In genomic region chr4:184385705-184386141, GRCh38 we compare ENCODE assay signal across 8 cellular contexts.
A peak's percentile ranks its signal among the peaks of the same experiment; 100 is the strongest.
DNase-seq lines count a peak whose midpoint lies in the region; ATAC-seq and TF ChIP-seq lines count a peak whose summit lies in the region.

No MANE protein-coding gene starts in this region.

- TF ChIP-seq CTCF in ascending aorta (IDR thresholded peaks at IDR 0.05) (no peak), left lung (IDR thresholded peaks at IDR 0.05) (no peak), BE2C (IDR thresholded peaks at IDR 0.05; ENCODE audit: low read depth, low read length) (no peak)

- intact Hi-C loops in ascending aorta (cut with DNase I) (loop anchor here (2.0 kb wide), 1 partner anchor 15 kb away; no protein-coding TSS in a partner anchor), left lung (cut with DNase I) (no loop called here)

- peak overlapping the region; percentile 9 for H3K27ac Mint-ChIP-seq in T-helper 2 cell treated with Interferon-gamma antibody and Interleukin-4, amounts not matched to agents 5 μg/mL and 100 μg/mL, for 36 hours

- H3K36me3 ChIP-seq in ascending aorta, result peaks cover 33 to 39% of the 10 kb centered on the region in 2 donors
- H3K36me3 ChIP-seq in left lung, result peaks cover 0 to 42% of the 10 kb centered on the region in 2 donors
- peaks cover 12% of the 10 kb centered on the region; the same call in 1 of the 2 replicates for H3K36me3 ChIP-seq in BE2C

- H3K4me3 ChIP-seq in ascending aorta (no peak overlapping the region), left lung (no peak overlapping the region), BE2C (ENCODE audit: low read depth, low read length) (no peak overlapping the region)

- H3K27me3 ChIP-seq in ascending aorta, result no peaks in the 10 kb centered on the region
- no peaks in the 10 kb centered on the region for H3K27me3 ChIP-seq in left lung
- no peaks in the 10 kb centered on the region for H3K27me3 ChIP-seq in BE2C

- DNase-seq in T-helper 2 cell treated with Interferon-gamma antibody and Interleukin-4, amounts not matched to agents 5 μg/mL and 100 μg/mL, for 36 hours (ENCODE audit: low spot score), result no peak
- DNase-seq in T-helper 2 cell, result no peak
- no peak for DNase-seq in ascending aorta (ENCODE audit: low spot score in 2 of 2)
- no peak for DNase-seq in left lung
- DNase-seq in superior temporal gyrus (ENCODE audit: extremely low spot score), result peak; percentile 33
- no peak for DNase-seq in EL
- no peak for DNase-seq in BE2C
- DNase-seq in 8988T, result no peak

- H3K27ac ChIP-seq in ascending aorta (peak overlapping the region; percentile 55 to 77), left lung (peak overlapping the region; percentile 17 to 82)

- no peak for ATAC-seq in left lung

- H3K9me3 ChIP-seq in ascending aorta (no peaks in the 10 kb centered on the region), left lung (no peaks in the 10 kb centered on the region), BE2C (no peaks in the 10 kb centered on the region)

- peaks cover 2% of the 10 kb centered on the region for H3K9me3 Mint-ChIP-seq in T-helper 2 cell treated with Interferon-gamma antibody and Interleukin-4, amounts not matched to agents 5 μg/mL and 100 μg/mL, for 36 hours

- H3K4me3 Mint-ChIP-seq in T-helper 2 cell treated with Interferon-gamma antibody and Interleukin-4, amounts not matched to agents 5 μg/mL and 100 μg/mL, for 36 hours, result no peak overlapping the region

- H3K36me3 Mint-ChIP-seq in T-helper 2 cell treated with Interferon-gamma antibody and Interleukin-4, amounts not matched to agents 5 μg/mL and 100 μg/mL, for 36 hours (ENCODE audit: low read depth), result peaks cover 67% of the 10 kb centered on the region

- peaks cover 47% of the 10 kb centered on the region for H3K4me1 Mint-ChIP-seq in T-helper 2 cell treated with Interferon-gamma antibody and Interleukin-4, amounts not matched to agents 5 μg/mL and 100 μg/mL, for 36 hours (ENCODE audit: low read depth)

- no peaks in the 10 kb centered on the region for H3K27me3 Mint-ChIP-seq in T-helper 2 cell treated with Interferon-gamma antibody and Interleukin-4, amounts not matched to agents 5 μg/mL and 100 μg/mL, for 36 hours (ENCODE audit: low read depth)

- H3K4me1 ChIP-seq in ascending aorta, result peaks cover 17 to 28% of the 10 kb centered on the region in 2 donors
- H3K4me1 ChIP-seq in left lung, result peaks cover 30 to 63% of the 10 kb centered on the region in 2 donors
- peaks cover 11% of the 10 kb centered on the region for H3K4me1 ChIP-seq in BE2C
